ENCODE assay signal across 8 cellular contexts in genomic region chr1:94543003-94543402, GRCh38. TPM values are rescaled to one million over a fixed set of nuclear protein-coding genes. Genes with fewer than 3 reads are reported as not detected.
A peak's percentile ranks its signal among the peaks of the same experiment; 100 is the strongest.
DNase-seq lines count a peak whose midpoint lies in the region; ATAC-seq and TF ChIP-seq lines count a peak whose summit lies in the region.

No MANE protein-coding gene starts in this region.

- H3K4me3 ChIP-seq in HEK293 (ENCODE audit: low read depth, low read length) = no peak overlapping the region

- no peak overlapping the region for H3K27ac ChIP-seq in HEK293 (ENCODE audit: extremely low read depth, low read depth, low read length)

- H3K36me3 ChIP-seq in HEK293 (ENCODE audit: control insufficient read depth in 2 of 2, insufficient read depth in 1 of 2, low read length in 2 of 2) = peaks cover 0 to 16% of the 10 kb centered on the region in 2 experiments; a peak in 1 of 3 replicates

- CTCF ChIA-PET in HEK293 (lab: Yijun Ruan, JAX) = interaction anchor here (0.6 to 1.6 kb wide), 4 partner anchors 17 to 172 kb away, joined by 3 read pairs; no protein-coding TSS in a partner anchor

- H3K9me3 ChIP-seq in HEK293 (ENCODE audit: control insufficient read depth, insufficient read depth, low read depth, low read length) = no peaks in the 10 kb centered on the region

- ATAC-seq in GM19328 (IDR thresholded peaks at IDR 0.05; ENCODE audit: unreplicated experiment) = no peak

- peaks cover 4% of the 10 kb centered on the region; the same call in 1 of the 2 replicates for H3K4me1 ChIP-seq in HEK293 (ENCODE audit: control insufficient read depth, insufficient read depth, low read length)

- TF ChIP-seq CTCF in HEK293 (tag by site-specific recombination; IDR thresholded peaks at IDR 0.05) = no peak

- DNase-seq in A172 (ENCODE audit: low spot score) = peak; percentile 56
- DNase-seq in amniotic epithelial cell (ENCODE audit: low read depth) = peak; percentile 83
- peak; percentile 23 to 32 for DNase-seq in lung microvascular endothelial cell (ENCODE audit: low read depth in 2 of 2)
- no peak for DNase-seq in pons (ENCODE audit: low spot score)
- no peak for DNase-seq in activated CD8-positive, alpha-beta memory T cell treated with anti-CD3 and anti-CD28 coated beads for 24 hours
- DNase-seq in C1 segment of cervical spinal cord (lab: John Stamatoyannopoulos, UW) = no peak

- POLR2A ChIA-PET in HEK293 (lab: Yijun Ruan, JAX) = no interaction called here

TF ChIP-seq in HEK293, 187 proteins besides CTCF, POLR2A, EP300 and RAD21:
- 0 out of 2 replicates have a peak, but pooled peaks have one; percentile 16 for TF ChIP-seq PRDM1 (tag by site-specific recombination; IDR thresholded peaks at IDR 0.05)
- no peak for TF ChIP-seq ZNF510 (tag by site-specific recombination; IDR thresholded peaks at IDR 0.05; ENCODE audit: insufficient replicate concordance)

RNA-seq across cellular contexts. Expression of gene F3, which starts 1.4 kb away (rescaled TPM):
- total RNA-seq in A172 (2014; rRNA removed; shearing (Covaris generic)) = 79.2 and 79.3 TPM in 2 replicates
- total RNA-seq in lung microvascular endothelial cell = 1.1 and 1.4 TPM in 2 replicates

Comparison
In these comparisons a context has a peak if more than half of its experiments do, and no peak if none do; other contexts are left out.
1. DNase-seq: peak in A172 (single experiment), amniotic epithelial cell (single experiment) and lung microvascular endothelial cell (2 of 2); none in pons (single experiment), activated CD8-positive, alpha-beta memory T cell treated with anti-CD3 and anti-CD28 coated beads for 24 hours (single experiment) and C1 segment of cervical spinal cord (0 of 14).
2. RNA of gene F3, which starts 1.4 kb away (total RNA-seq): 79.2 to 79.3 TPM in A172; 1.1 to 1.4 TPM in lung microvascular endothelial cell; every median in the first group is over 10 times any median in the second.